ENCODE assay signal across 13 cellular contexts in genomic region chr4:2402941-2403340, GRCh38. TPM values are rescaled to one million over a fixed set of nuclear protein-coding genes. Genes with fewer than 3 reads are reported as not detected.
A peak's percentile ranks its signal among the peaks of the same experiment; 100 is the strongest.
DNase-seq lines count a peak whose midpoint lies in the region; ATAC-seq and TF ChIP-seq lines count a peak whose summit lies in the region.
"Had no signal": no experiment of that assay in that cellular context is flagged by ENCODE, and none has a peak within 500 bp of the region (broad histone marks: within the 10 kb centered on the region; RNA-seq: fewer than 3 reads in every experiment).

No MANE protein-coding gene starts in this region.

- no peak for TF ChIP-seq RAD21 in SK-N-SH (IDR thresholded peaks at IDR 0.05; ENCODE audit: low read length)

- no peak overlapping the region for H3K4me3 ChIP-seq in SK-N-SH (ENCODE audit: low read depth in 2 of 2, low read length in 1 of 2)
- peak overlapping the region; percentile 69 for H3K4me3 ChIP-seq in coronary artery
- H3K4me3 ChIP-seq: PC-9, thyroid gland had no signal

- H3K27me3 ChIP-seq in SK-N-SH (ENCODE audit: insufficient read depth), result no peaks in the 10 kb centered on the region
- H3K27me3 ChIP-seq: thyroid gland had no signal

- POLR2A ChIA-PET in SK-N-SH (lab: Yijun Ruan, JAX), result interaction anchor here (2.2 kb wide), 1 partner anchor 10 kb away, joined by 9 read pairs; no protein-coding TSS in a partner anchor

- no peaks in the 10 kb centered on the region for H3K79me2 ChIP-seq in SK-N-SH (ENCODE audit: insufficient read depth)

- DNase-seq in SK-N-SH (no peak), coronary artery (ENCODE audit: low spot score) (no peak), midbrain (lab: John Stamatoyannopoulos, UW) (peak; percentile 61)
- no peak for DNase-seq in stimulated activated effector memory CD8-positive, alpha-beta T cell treated with anti-CD3 and anti-CD28 coated beads, Interleukin-12 subunit alpha, Interleukin-12 subunit beta, amount 100 ng/mL, for 72 hours (ENCODE audit: low spot score in 2 of 2)
- no peak for DNase-seq in activated CD4-positive, alpha-beta T cell treated with anti-CD3 and anti-CD28 coated beads, Interleukin-2, amount 50 U/mL, for 1 hour
- DNase-seq: activated CD4-positive, alpha-beta T cell treated with anti-CD3 and anti-CD28 coated beads for 36 hours; HCEC 1CT; NCI-H2171 treated with DMSO at 0.1 percent for 48 hours; PC-9; thyroid gland had no signal

- H4K20me1 ChIP-seq in SK-N-SH (ENCODE audit: insufficient read depth), result no peaks in the 10 kb centered on the region

- no peak overlapping the region; a peak in 1 of 4 replicates for H3K27ac ChIP-seq in SK-N-SH (ENCODE audit: low read depth in 2 of 2, low read length in 1 of 2)
- H3K27ac ChIP-seq in coronary artery, result no peak overlapping the region
- H3K27ac ChIP-seq: PC-9, thyroid gland had no signal

- 78% methylated on average over 3 of the region's 7 CpGs for WGBS in SK-N-SH (ENCODE audit: low lambda C conversion rate)

- ATAC-seq in SK-N-SH treated with all-trans-retinoic acid at 6 μM for 48 hours, result no peak
- ATAC-seq in stimulated activated effector memory CD8-positive, alpha-beta T cell treated with anti-CD3 and anti-CD28 coated beads, Interleukin-12 subunit alpha, Interleukin-12 subunit beta, amount 100 ng/mL, for 72 hours, result no peak
- no peak for ATAC-seq in HG03039 (IDR thresholded peaks at IDR 0.05; ENCODE audit: unreplicated experiment)
- no peak for ATAC-seq in GM21529 (IDR thresholded peaks at IDR 0.05; ENCODE audit: unreplicated experiment)

- no peaks in the 10 kb centered on the region for H3K36me3 Mint-ChIP-seq in stimulated activated effector memory CD8-positive, alpha-beta T cell treated with anti-CD3 and anti-CD28 coated beads, Interleukin-12 subunit alpha, Interleukin-12 subunit beta, amount 100 ng/mL, for 72 hours

- H3K36me3 ChIP-seq in SK-N-SH (replicated peaks in 1 of 2; ENCODE audit: control insufficient read depth in 1 of 2, insufficient read depth in 2 of 2, low read length in 1 of 2), result no peaks in the 10 kb centered on the region
- H3K36me3 ChIP-seq: thyroid gland had no signal

- no peaks in the 10 kb centered on the region for H3F3A ChIP-seq in SK-N-SH (replicated peaks; ENCODE audit: insufficient read depth)

- TF ChIP-seq EP300 in SK-N-SH (IDR thresholded peaks at IDR 0.05; ENCODE audit: borderline replicate concordance in 1 of 2, low read depth in 1 of 2, low read length in 1 of 2), result no peak

- no peaks in the 10 kb centered on the region for H3K9me2 ChIP-seq in SK-N-SH

- no peak overlapping the region for H2AFZ ChIP-seq in SK-N-SH (ENCODE audit: low read depth)
- H2AFZ ChIP-seq: PC-9 had no signal

- peaks cover 0 to 18% of the 10 kb centered on the region in 2 experiments; a peak in 2 of 4 replicates for H3K4me1 ChIP-seq in SK-N-SH (ENCODE audit: control insufficient read depth in 1 of 2, insufficient read depth in 2 of 2, low read depth in 1 of 2, low read length in 1 of 2)

- H3K9me3 ChIP-seq in SK-N-SH, result no peaks in the 10 kb centered on the region
- H3K9me3 ChIP-seq: thyroid gland had no signal

- CTCF ChIA-PET in SK-N-SH (lab: Yijun Ruan, JAX), result interaction anchor here (0.7 to 3.1 kb wide), 2 partner anchors 10 kb away, joined by 3 to 15 read pairs; no protein-coding TSS in a partner anchor

- H3K9ac ChIP-seq in SK-N-SH, result no peak overlapping the region

- H3K4me2 ChIP-seq in SK-N-SH, result 0 out of 2 replicates have a peak overlapping the region, but pooled peaks have one; percentile 62
- H3K4me2 ChIP-seq: PC-9 had no signal

- TF ChIP-seq CTCF in SK-N-SH (IDR thresholded peaks at IDR 0.05) (no peak), coronary artery (IDR thresholded peaks at IDR 0.05) (no peak)

- H3K4me3 Mint-ChIP-seq in stimulated activated effector memory CD8-positive, alpha-beta T cell treated with anti-CD3 and anti-CD28 coated beads, Interleukin-12 subunit alpha, Interleukin-12 subunit beta, amount 100 ng/mL, for 72 hours, result peak overlapping the region; percentile 58

- H3K9me3 Mint-ChIP-seq in stimulated activated effector memory CD8-positive, alpha-beta T cell treated with anti-CD3 and anti-CD28 coated beads, Interleukin-12 subunit alpha, Interleukin-12 subunit beta, amount 100 ng/mL, for 72 hours, result no peaks in the 10 kb centered on the region

- H3K4me1 Mint-ChIP-seq in stimulated activated effector memory CD8-positive, alpha-beta T cell treated with anti-CD3 and anti-CD28 coated beads, Interleukin-12 subunit alpha, Interleukin-12 subunit beta, amount 100 ng/mL, for 72 hours, result peaks cover 73% of the 10 kb centered on the region

- H3K27ac Mint-ChIP-seq in stimulated activated effector memory CD8-positive, alpha-beta T cell treated with anti-CD3 and anti-CD28 coated beads, Interleukin-12 subunit alpha, Interleukin-12 subunit beta, amount 100 ng/mL, for 72 hours, result peak overlapping the region; percentile 23
- H3K27ac Mint-ChIP-seq: activated CD4-positive, alpha-beta T cell treated with anti-CD3 and anti-CD28 coated beads for 36 hours had no signal

TF ChIP-seq in SK-N-SH, 30 proteins besides CTCF, POLR2A, EP300 and RAD21 (continues in another document):
- TF ChIP-seq TCF12 (IDR thresholded peaks at IDR 0.05) (no peak), ZBTB33 (IDR thresholded peaks at IDR 0.05; ENCODE audit: borderline replicate concordance, low read depth) (no peak), GABPA (IDR thresholded peaks at IDR 0.05; ENCODE audit: low read depth) (no peak)
- TF ChIP-seq, protein P1, sequence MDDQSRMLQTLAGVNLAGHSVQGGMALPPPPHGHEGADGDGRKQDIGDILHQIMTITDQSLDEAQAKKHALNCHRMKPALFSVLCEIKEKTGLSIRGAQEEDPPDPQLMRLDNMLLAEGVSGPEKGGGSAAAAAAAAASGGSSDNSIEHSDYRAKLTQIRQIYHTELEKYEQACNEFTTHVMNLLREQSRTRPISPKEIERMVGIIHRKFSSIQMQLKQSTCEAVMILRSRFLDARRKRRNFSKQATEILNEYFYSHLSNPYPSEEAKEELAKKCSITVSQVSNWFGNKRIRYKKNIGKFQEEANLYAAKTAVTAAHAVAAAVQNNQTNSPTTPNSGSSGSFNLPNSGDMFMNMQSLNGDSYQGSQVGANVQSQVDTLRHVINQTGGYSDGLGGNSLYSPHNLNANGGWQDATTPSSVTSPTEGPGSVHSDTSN (IDR thresholded peaks at IDR 0.05), result no peak

TF ChIP-seq in SK-N-SH treated with all-trans-retinoic acid at 6 μM for 48 hours, 23 proteins besides CTCF, POLR2A, EP300 and RAD21 (continues in another document):
- TF ChIP-seq SNAI2 (CRISPR knock-in tag; IDR thresholded peaks at IDR 0.05) (no peak), PPARA (CRISPR knock-in tag; IDR thresholded peaks at IDR 0.05; ENCODE audit: borderline replicate concordance) (no peak), ZC3H10 (CRISPR knock-in tag; IDR thresholded peaks at IDR 0.05) (no peak), ZNF8 (CRISPR knock-in tag; IDR thresholded peaks at IDR 0.05) (no peak), RARB (CRISPR knock-in tag; IDR thresholded peaks at IDR 0.05) (no peak), POU6F1 (CRISPR knock-in tag; IDR thresholded peaks at IDR 0.05; ENCODE audit: borderline replicate concordance, low read depth) (no peak), CREB5 (CRISPR knock-in tag; IDR thresholded peaks at IDR 0.05; ENCODE audit: low read depth) (no peak), ISL1 (CRISPR knock-in tag; IDR thresholded peaks at IDR 0.05) (no peak), ZFP30 (CRISPR knock-in tag; IDR thresholded peaks at IDR 0.05) (no peak), BACH2 (CRISPR knock-in tag; IDR thresholded peaks at IDR 0.05; ENCODE audit: borderline replicate concordance) (no peak), CSDC2 (CRISPR knock-in tag; IDR thresholded peaks at IDR 0.05) (no peak)
- TF ChIP-seq, protein P2, sequence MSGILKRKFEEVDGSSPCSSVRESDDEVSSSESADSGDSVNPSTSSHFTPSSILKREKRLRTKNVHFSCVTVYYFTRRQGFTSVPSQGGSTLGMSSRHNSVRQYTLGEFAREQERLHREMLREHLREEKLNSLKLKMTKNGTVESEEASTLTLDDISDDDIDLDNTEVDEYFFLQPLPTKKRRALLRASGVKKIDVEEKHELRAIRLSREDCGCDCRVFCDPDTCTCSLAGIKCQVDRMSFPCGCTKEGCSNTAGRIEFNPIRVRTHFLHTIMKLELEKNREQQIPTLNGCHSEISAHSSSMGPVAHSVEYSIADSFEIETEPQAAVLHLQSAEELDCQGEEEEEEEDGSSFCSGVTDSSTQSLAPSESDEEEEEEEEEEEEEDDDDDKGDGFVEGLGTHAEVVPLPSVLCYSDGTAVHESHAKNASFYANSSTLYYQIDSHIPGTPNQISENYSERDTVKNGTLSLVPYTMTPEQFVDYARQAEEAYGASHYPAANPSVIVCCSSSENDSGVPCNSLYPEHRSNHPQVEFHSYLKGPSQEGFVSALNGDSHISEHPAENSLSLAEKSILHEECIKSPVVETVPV (CRISPR knock-in tag; IDR thresholded peaks at IDR 0.05), result no peak

RNA-seq across cellular contexts. Expression of gene ZFYVE28, which starts 15.5 kb away (rescaled TPM):
- 2.9 and 3.2 TPM in 2 replicates for polyA plus RNA-seq in SK-N-SH (2012; rRNA removed)
- polyA plus RNA-seq in SK-N-SH (2012; cell fraction: cytosol; rRNA removed), result 1.4 and 1.8 TPM in 2 replicates
- polyA plus RNA-seq in SK-N-SH (2012; cell fraction: nucleus; rRNA removed), result 8.3 and 9.4 TPM in 2 replicates

RNA-seq across cellular contexts. Expression of gene CFAP99, which starts 15.8 kb away (rescaled TPM):
- 0.13 and 0.55 TPM in 2 replicates for polyA plus RNA-seq in SK-N-SH (2012; rRNA removed)
- polyA plus RNA-seq in SK-N-SH (2012; cell fraction: cytosol; rRNA removed), result 0.04 and 0.13 TPM in 2 replicates
- polyA plus RNA-seq in SK-N-SH (2012; cell fraction: nucleus; rRNA removed), result 0.31 and 0.43 TPM in 2 replicates
